1 cellular context compared by ENCODE assay signal in the genomic region with DNA sequence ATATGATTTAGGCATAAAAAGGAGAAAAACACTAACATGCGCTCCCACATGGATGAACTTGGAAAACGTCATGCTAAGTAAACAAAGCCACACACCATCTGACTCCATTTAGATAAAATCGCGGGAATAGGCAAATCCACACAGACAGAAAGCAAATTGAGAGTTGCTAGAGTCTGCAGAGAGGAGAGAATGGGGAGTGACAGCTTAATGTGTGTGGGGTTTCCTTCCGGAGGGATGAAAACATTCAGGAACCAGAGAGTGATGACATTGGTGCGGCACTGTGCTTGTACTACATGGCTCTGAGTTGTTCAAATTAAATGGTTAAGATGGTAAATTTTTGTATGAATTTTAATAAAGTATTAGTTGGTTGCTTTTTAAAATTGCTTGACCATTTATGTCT.
TF ChIP-seq lines count a peak whose summit lies in the region.

No MANE protein-coding gene starts in this region.

TF ChIP-seq in IMR-90, 13 proteins besides CTCF, POLR2A, EP300 and RAD21:
- no peak for TF ChIP-seq SMC3 (IDR thresholded peaks at IDR 0.05; ENCODE audit: low read depth, low read length)
- TF ChIP-seq BHLHE40 (IDR thresholded peaks at IDR 0.05; ENCODE audit: low read depth, low read length): no peak
- TF ChIP-seq RFX5 (IDR thresholded peaks at IDR 0.05; ENCODE audit: low read depth, low read length): no peak
- TF ChIP-seq NFE2L2 (IDR thresholded peaks at IDR 0.05; ENCODE audit: low read depth, low read length): no peak
- TF ChIP-seq CEBPB (IDR thresholded peaks at IDR 0.05; ENCODE audit: low read depth, low read length): no peak
- no peak for TF ChIP-seq FOS (IDR thresholded peaks at IDR 0.05; ENCODE audit: low read depth, low read length)
